In the genomic region with DNA sequence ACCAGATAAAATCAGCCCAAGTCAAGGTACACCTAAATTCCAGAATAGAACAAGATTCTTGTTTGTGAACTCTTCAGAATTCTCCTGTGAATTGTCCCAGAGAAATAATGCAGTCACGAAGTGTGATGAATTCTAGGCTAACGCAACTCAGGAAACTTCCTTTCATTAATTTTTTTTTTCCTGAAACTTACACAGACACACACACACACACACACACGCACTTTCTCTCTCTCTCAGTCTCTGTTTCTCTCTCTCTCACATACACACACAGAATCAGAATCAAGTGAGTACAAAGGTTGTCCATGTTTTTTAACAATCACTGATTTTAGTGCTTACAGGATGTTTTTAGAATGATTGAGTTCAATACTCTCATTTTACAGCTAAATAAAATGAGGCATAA, we compare ENCODE assay signal across 26 cellular contexts.
DNase-seq lines count a peak whose midpoint lies in the region; ATAC-seq, FAIRE-seq and TF ChIP-seq lines count a peak whose summit lies in the region.
"Had no signal": no experiment of that assay in that cellular context is flagged by ENCODE, and none has a peak within 500 bp of the region (broad histone marks: within the 10 kb centered on the region; RNA-seq: fewer than 3 reads in every experiment).

No MANE protein-coding gene starts in this region.

- H3K9me2 ChIP-seq in GM23248 (ENCODE audit: insufficient read depth) (no peaks in the 10 kb centered on the region), PC-3 (replicated peaks; ENCODE audit: low read length) (no peaks in the 10 kb centered on the region)

- peaks cover 15% of the 10 kb centered on the region for H3K4me1 Mint-ChIP-seq in activated T-helper 2 cell treated with anti-CD3 and anti-CD28 coated beads, Interferon-gamma antibody, Interleukin-2, Interleukin-4, amounts not matched to agents 10 μg/mL and 5 μg/mL and 100 μg/mL, durations not matched to agents 14 hours and 24 hours and 36 hours (ENCODE audit: low read depth)

- intact Hi-C loops in PC-3 (cut with micrococcal nuclease) (no loop called here), transverse colon (cut with DNase I; ENCODE audit: low total_unique reads) (no loop called here)
- intact Hi-C loops in activated T-helper 2 cell treated with anti-CD3 and anti-CD28 coated beads, Interferon-gamma antibody, Interleukin-2, Interleukin-4, amounts not matched to agents 10 μg/mL and 5 μg/mL and 100 μg/mL, durations not matched to agents 14 hours and 24 hours and 36 hours (cut with micrococcal nuclease): no loop called here

- H3K27ac Mint-ChIP-seq in activated T-helper 2 cell treated with anti-CD3 and anti-CD28 coated beads, Interferon-gamma antibody, Interleukin-2, Interleukin-4, amounts not matched to agents 10 μg/mL and 5 μg/mL and 100 μg/mL, durations not matched to agents 14 hours and 24 hours and 36 hours: no peak overlapping the region
- H3K27ac Mint-ChIP-seq: CD4-positive, alpha-beta memory T cell; IgD-negative memory B cell had no signal

- BruUV-seq in PC-3 (replicated peaks; lab: Mats Ljungman, UMichigan): no TSS peak

- no peaks in the 10 kb centered on the region for H3K9me1 ChIP-seq in keratinocyte (ENCODE audit: control insufficient read depth, extremely low read depth, insufficient read depth, low read length)

- peaks cover 28% of the 10 kb centered on the region for H3K27me3 Mint-ChIP-seq in activated T-helper 2 cell treated with anti-CD3 and anti-CD28 coated beads, Interferon-gamma antibody, Interleukin-2, Interleukin-4, amounts not matched to agents 10 μg/mL and 5 μg/mL and 100 μg/mL, durations not matched to agents 14 hours and 24 hours and 36 hours (ENCODE audit: low read depth)
- H3K27me3 Mint-ChIP-seq: CD4-positive, alpha-beta memory T cell; IgD-negative memory B cell had no signal

- H3K27ac ChIP-seq in GM23248: no peak overlapping the region
- no peak overlapping the region for H3K27ac ChIP-seq in PC-3 (ENCODE audit: low read length)
- H3K27ac ChIP-seq in keratinocyte (ENCODE audit: control insufficient read depth, insufficient read depth, low read length): no peak overlapping the region
- no peak overlapping the region for H3K27ac ChIP-seq in transverse colon
- H3K27ac ChIP-seq: KMS-11, RWPE1 had no signal

- ATAC-seq in PC-3: no peak
- ATAC-seq in HG03521 (IDR thresholded peaks at IDR 0.05; ENCODE audit: unreplicated experiment): no peak
- ATAC-seq: Panc1 had no signal

- TF ChIP-seq CTCF in PC-3 (conservative IDR thresholded peaks at IDR 0.05; ENCODE audit: low read depth, low read length) (no peak), keratinocyte (optimal IDR thresholded peaks at IDR 0.05 in 1 of 3, IDR thresholded peaks at IDR 0.05 in 1 of 3, conservative IDR thresholded peaks at IDR 0.05 in 1 of 3; ENCODE audit: extremely low read depth in 1 of 3, insufficient read depth in 2 of 3, low read length in 3 of 3) (no peak), transverse colon (IDR thresholded peaks at IDR 0.05) (no peak)

- in situ Hi-C loops in GM23248 (cut with MboI): no loop called here
- in situ Hi-C loops in transverse colon (cut with MboI; ENCODE audit: low pct_ligation_motif_present in 1 of 4, low pct_unique_long_range_greater_than_20kb in 1 of 4, low sequenced_read_pairs in 3 of 4): no loop called here

- whole genome bisulfite sequencing in GM23248 (ENCODE audit: low coverage in 1 of 2, low lambda C conversion rate in 2 of 2, missing lambda C conversion rate in 2 of 2), 2 experiments: 92 to 98% methylated on average over 3 of the region's 3 CpGs
- 65 to 66% methylated on average over 3 of the region's 3 CpGs for WGBS in transverse colon (ENCODE audit: low coverage in 1 of 2), 2 donors

- dilution Hi-C loops in keratinocyte (cut with MboI; ENCODE audit: extremely low pct_ligation_motif_present, low sequenced_read_pairs): no loop called here

- H2AFZ ChIP-seq in GM23248 (peak overlapping the region; percentile 58), PC-3 (ENCODE audit: low read length) (peak overlapping the region; percentile 54), keratinocyte (ENCODE audit: control insufficient read depth, low read length) (peak overlapping the region; percentile 32)

- H3K9ac ChIP-seq in GM23248: no peak overlapping the region
- no peak overlapping the region for H3K9ac ChIP-seq in PC-3 (ENCODE audit: low read length)
- H3K9ac ChIP-seq in keratinocyte (ENCODE audit: control insufficient read depth, extremely low read depth, insufficient read depth, low read length): no peak overlapping the region
- peak overlapping the region; percentile 6 for H3K9ac ChIP-seq in skeletal muscle satellite cell (ENCODE audit: low read depth, low read length)
- H3K9ac ChIP-seq: KMS-11 had no signal

- H3K4me3 ChIP-seq in GM23248 (no peak overlapping the region), PC-3 (ENCODE audit: low read length) (no peak overlapping the region), keratinocyte (ENCODE audit: control insufficient read depth in 2 of 3, extremely low read depth in 1 of 3, insufficient read depth in 2 of 3, low read depth in 1 of 3, low read length in 3 of 3) (no peak overlapping the region), skeletal muscle satellite cell (ENCODE audit: low read length) (no peak overlapping the region), transverse colon (no peak overlapping the region)
- H3K4me3 ChIP-seq: HAP-1 had no signal

- POLR2A ChIA-PET in PC-3 (lab: Charles Lee; ENCODE audit: unreplicated experiment): no interaction called here

- H3K4me3 Mint-ChIP-seq in activated T-helper 2 cell treated with anti-CD3 and anti-CD28 coated beads, Interferon-gamma antibody, Interleukin-2, Interleukin-4, amounts not matched to agents 10 μg/mL and 5 μg/mL and 100 μg/mL, durations not matched to agents 14 hours and 24 hours and 36 hours (ENCODE audit: low read depth): no peak overlapping the region
- H3K4me3 Mint-ChIP-seq: CD4-positive, alpha-beta memory T cell; IgD-negative memory B cell had no signal

- H3K79me2 ChIP-seq in GM23248 (ENCODE audit: insufficient read depth): no peaks in the 10 kb centered on the region
- H3K79me2 ChIP-seq in PC-3 (ENCODE audit: low read length): no peaks in the 10 kb centered on the region
- no peaks in the 10 kb centered on the region for H3K79me2 ChIP-seq in keratinocyte (ENCODE audit: control insufficient read depth, insufficient read depth, low read length)

- CTCF ChIA-PET in PC-3 (lab: Charles Lee): no interaction called here

- H3K36me3 Mint-ChIP-seq in activated T-helper 2 cell treated with anti-CD3 and anti-CD28 coated beads, Interferon-gamma antibody, Interleukin-2, Interleukin-4, amounts not matched to agents 10 μg/mL and 5 μg/mL and 100 μg/mL, durations not matched to agents 14 hours and 24 hours and 36 hours (ENCODE audit: low read depth): no peaks in the 10 kb centered on the region
- H3K36me3 Mint-ChIP-seq: CD4-positive, alpha-beta memory T cell; IgD-negative memory B cell had no signal

- H4K20me1 ChIP-seq in GM23248 (ENCODE audit: insufficient read depth) (no peaks in the 10 kb centered on the region), PC-3 (ENCODE audit: low read length) (no peaks in the 10 kb centered on the region), keratinocyte (ENCODE audit: control insufficient read depth, extremely low read depth, insufficient read depth, low read length) (no peaks in the 10 kb centered on the region)

- peak; percentile 61 for FAIRE-seq in keratinocyte (lab: Jason Lieb, UNC)
- FAIRE-seq: A204.1, G401.6 had no signal

- DNase-seq in GM23248: no peak
- no peak for DNase-seq in PC-3
- DNase-seq in keratinocyte (ENCODE audit: low read depth, low spot score): no peak
- no peak for DNase-seq in activated T-helper 2 cell treated with anti-CD3 and anti-CD28 coated beads, Interferon-gamma antibody, Interleukin-2, Interleukin-4, amounts not matched to agents 10 μg/mL and 5 μg/mL and 100 μg/mL, durations not matched to agents 14 hours and 24 hours and 36 hours (ENCODE audit: low spot score)
- DNase-seq in transverse colon: no peak
- DNase-seq: AML-193; C1 segment of cervical spinal cord; Caco-2; CD4-positive, alpha-beta memory T cell; GOT3; NCI-H1092; NCI-H1417 treated with DMSO at 0.1 percent for 48 hours; NCI-H1694 treated with DMSO at 0.1 percent for 48 hours; NCI-H2081; NCI-H2227 treated with DMSO at 0.1 percent for 48 hours; NCI-H526 treated with DMSO at 0.1 percent for 48 hours; SHP77 had no signal

- no peak for TF ChIP-seq POLR2A in transverse colon (IDR thresholded peaks at IDR 0.05)

- H3K9me3 ChIP-seq in GM23248 (ENCODE audit: low read depth): no peaks in the 10 kb centered on the region
- no peaks in the 10 kb centered on the region for H3K9me3 ChIP-seq in PC-3 (ENCODE audit: low read length)
- H3K9me3 ChIP-seq in keratinocyte (ENCODE audit: control insufficient read depth, low read depth, low read length): no peaks in the 10 kb centered on the region
- H3K9me3 ChIP-seq in skeletal muscle satellite cell (replicated peaks; ENCODE audit: low read length): no peaks in the 10 kb centered on the region
- H3K9me3 ChIP-seq in transverse colon: no peaks in the 10 kb centered on the region
- H3K9me3 ChIP-seq: Caco-2, HAP-1 had no signal

- no peak for TF ChIP-seq EP300 in transverse colon (IDR thresholded peaks at IDR 0.05; ENCODE audit: low read depth)

- H3F3A ChIP-seq in GM23248 (ENCODE audit: insufficient read depth) (peaks cover 10% of the 10 kb centered on the region; the same call in 1 of the 2 replicates), PC-3 (ENCODE audit: low read length, unreplicated experiment) (no peaks in the 10 kb centered on the region)

- no peak overlapping the region for H3K4me2 ChIP-seq in GM23248 (ENCODE audit: unreplicated experiment)
- H3K4me2 ChIP-seq in PC-3 (ENCODE audit: low read length): no peak overlapping the region
- no peak overlapping the region for H3K4me2 ChIP-seq in keratinocyte (ENCODE audit: control insufficient read depth, extremely low read depth, insufficient read depth, low read depth, low read length)
- H3K4me2 ChIP-seq in skeletal muscle satellite cell (ENCODE audit: low read length): peak overlapping the region; percentile 22
- H3K4me2 ChIP-seq: KMS-11 had no signal

- H3K9me3 Mint-ChIP-seq in activated T-helper 2 cell treated with anti-CD3 and anti-CD28 coated beads, Interferon-gamma antibody, Interleukin-2, Interleukin-4, amounts not matched to agents 10 μg/mL and 5 μg/mL and 100 μg/mL, durations not matched to agents 14 hours and 24 hours and 36 hours: no peaks in the 10 kb centered on the region
- H3K9me3 Mint-ChIP-seq: CD4-positive, alpha-beta memory T cell; IgD-negative memory B cell had no signal

- H3K36me3 ChIP-seq in GM23248 (ENCODE audit: low read depth) (no peaks in the 10 kb centered on the region), PC-3 (ENCODE audit: low read depth, low read length) (no peaks in the 10 kb centered on the region), keratinocyte (ENCODE audit: control insufficient read depth in 2 of 2, extremely low read depth in 1 of 2, insufficient read depth in 2 of 2, low read length in 2 of 2) (no peaks in the 10 kb centered on the region), skeletal muscle satellite cell (ENCODE audit: insufficient read depth, low read length) (no peaks in the 10 kb centered on the region), transverse colon (no peaks in the 10 kb centered on the region)
- H3K36me3 ChIP-seq: HAP-1 had no signal

- peaks cover 15% of the 10 kb centered on the region for H3K4me1 ChIP-seq in GM23248 (ENCODE audit: insufficient read depth)
- peaks cover 36% of the 10 kb centered on the region for H3K4me1 ChIP-seq in PC-3 (ENCODE audit: insufficient read depth, low read length)
- peaks cover 16% of the 10 kb centered on the region for H3K4me1 ChIP-seq in keratinocyte (ENCODE audit: control insufficient read depth, extremely low read depth, insufficient read depth, low read length)
- peaks cover 54% of the 10 kb centered on the region for H3K4me1 ChIP-seq in skeletal muscle satellite cell (ENCODE audit: control insufficient read depth, insufficient read depth, low read length)
- H3K4me1 ChIP-seq in transverse colon: peaks cover 0 to 17% (median 8%) of the 10 kb centered on the region in 4 donors
- H3K4me1 ChIP-seq: Caco-2, HAP-1 had no signal

- no peaks in the 10 kb centered on the region for H3K27me3 ChIP-seq in GM23248 (replicated peaks; ENCODE audit: insufficient read depth)
- H3K27me3 ChIP-seq in PC-3 (ENCODE audit: low read length): no peaks in the 10 kb centered on the region
- no peaks in the 10 kb centered on the region for H3K27me3 ChIP-seq in keratinocyte (ENCODE audit: control insufficient read depth, extremely low read depth, insufficient read depth, low read length)
- no peaks in the 10 kb centered on the region for H3K27me3 ChIP-seq in skeletal muscle satellite cell (ENCODE audit: control insufficient read depth, insufficient read depth, low read length)
- no peaks in the 10 kb centered on the region for H3K27me3 ChIP-seq in transverse colon
